In the genomic region with DNA sequence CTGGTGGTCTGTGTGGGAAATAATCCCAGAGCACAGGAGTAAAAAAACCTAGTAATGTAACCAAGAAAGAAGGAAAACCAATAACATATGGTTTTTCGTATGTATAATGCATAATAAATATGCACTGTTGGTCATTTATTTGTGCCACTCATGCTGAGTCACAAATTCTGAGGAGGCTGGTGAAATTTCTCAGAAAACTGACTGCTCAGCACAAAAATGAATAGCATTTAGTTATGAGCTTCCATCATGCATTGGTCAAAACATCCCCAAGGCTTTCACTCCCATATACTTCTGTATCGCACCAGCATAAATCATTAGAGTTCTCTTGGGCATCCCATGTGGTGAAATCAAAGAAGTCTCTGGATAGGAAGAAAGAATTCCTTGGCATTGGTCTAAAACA, we compare ENCODE assay signal across 8 cellular contexts.
"Had no signal": no experiment of that assay in that cellular context is flagged by ENCODE, and none has a peak within 500 bp of the region (broad histone marks: within the 10 kb centered on the region; RNA-seq: fewer than 3 reads in every experiment).

No MANE protein-coding gene starts in this region.

- FAIRE-seq: G401.6, GM12878, GM12891, GM12892, GM18507, GM19239 had no signal

- ATAC-seq: GM12878 had no signal

- H3K4me3 ChIP-seq: GM12878 had no signal

- DNase-seq: GDM1, GF-D8 had no signal
